14 cellular contexts compared by ENCODE assay signal in the genomic region with DNA sequence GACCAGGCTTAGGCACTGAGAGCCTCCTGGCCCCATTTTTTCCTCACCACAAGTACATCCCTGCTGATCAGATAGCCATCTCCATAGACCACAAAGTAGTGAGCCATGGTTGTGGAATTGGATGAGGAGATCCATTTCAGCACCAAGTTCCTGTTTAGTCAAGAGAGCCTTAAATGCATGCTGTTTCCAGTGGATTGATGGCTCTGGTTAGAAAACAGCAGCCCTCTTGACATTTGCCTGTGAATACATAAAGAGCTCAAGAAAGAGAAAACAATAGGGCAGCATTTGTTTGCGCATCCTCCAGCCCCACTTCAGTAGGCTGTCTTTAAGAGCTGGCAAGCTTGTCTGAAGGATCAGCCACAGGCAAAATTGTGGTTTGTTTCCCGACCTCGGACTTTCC.
A peak's percentile ranks its signal among the peaks of the same experiment; 100 is the strongest.
DNase-seq lines count a peak whose midpoint lies in the region; ATAC-seq, FAIRE-seq and TF ChIP-seq lines count a peak whose summit lies in the region.
"Had no signal": no experiment of that assay in that cellular context is flagged by ENCODE, and none has a peak within 500 bp of the region (broad histone marks: within the 10 kb centered on the region; RNA-seq: fewer than 3 reads in every experiment).

No MANE protein-coding gene starts in this region.

- H3K27ac Mint-ChIP-seq in progenitor cell of endocrine pancreas = no peak overlapping the region
- H3K27ac Mint-ChIP-seq: activated naive CD8-positive, alpha-beta T cell treated with anti-CD3 and anti-CD28 coated beads, Interleukin-2, amount 10 ng/mL, durations not matched to agents 7 days and 5 days; B cell; stimulated activated effector memory CD8-positive, alpha-beta T cell treated with anti-CD3 and anti-CD28 coated beads, Interleukin-12 subunit alpha, Interleukin-12 subunit beta, amount 100 ng/mL, for 72 hours had no signal

- no peaks in the 10 kb centered on the region for H3K9me3 Mint-ChIP-seq in progenitor cell of endocrine pancreas (ENCODE audit: low read depth)
- H3K9me3 Mint-ChIP-seq: activated naive CD8-positive, alpha-beta T cell treated with anti-CD3 and anti-CD28 coated beads, Interleukin-2, amount 10 ng/mL, durations not matched to agents 7 days and 5 days; stimulated activated effector memory CD8-positive, alpha-beta T cell treated with anti-CD3 and anti-CD28 coated beads, Interleukin-12 subunit alpha, Interleukin-12 subunit beta, amount 100 ng/mL, for 72 hours had no signal

- no peaks in the 10 kb centered on the region for H3F3A ChIP-seq in PC-3 (ENCODE audit: low read length, unreplicated experiment)

- CTCF ChIA-PET in BJ (lab: Yijun Ruan, JAX) (no interaction called here), PC-3 (lab: Charles Lee) (no interaction called here)

- H3K9me3 ChIP-seq in PC-3 (ENCODE audit: low read length) (no peaks in the 10 kb centered on the region), iPS-18a (ENCODE audit: control insufficient read depth, low read depth, low read length) (no peaks in the 10 kb centered on the region)

- H3K4me1 ChIP-seq in PC-3 (ENCODE audit: insufficient read depth, low read length) (no peaks in the 10 kb centered on the region), iPS-18a (ENCODE audit: control insufficient read depth, low read depth, low read length) (peaks cover 13% of the 10 kb centered on the region)

- no peak for TF ChIP-seq CTCF in BJ (IDR thresholded peaks at IDR 0.05; ENCODE audit: insufficient read depth, low read depth, low read length)
- TF ChIP-seq CTCF in PC-3 (conservative IDR thresholded peaks at IDR 0.05; ENCODE audit: low read depth, low read length) = no peak
- no peak for TF ChIP-seq CTCF in progenitor cell of endocrine pancreas (IDR thresholded peaks at IDR 0.05; ENCODE audit: unreplicated experiment)
- TF ChIP-seq CTCF in omental fat pad (IDR thresholded peaks at IDR 0.05) = no peak

- no peaks in the 10 kb centered on the region for H3K4me1 Mint-ChIP-seq in progenitor cell of endocrine pancreas (ENCODE audit: low read depth)
- H3K4me1 Mint-ChIP-seq: activated naive CD8-positive, alpha-beta T cell treated with anti-CD3 and anti-CD28 coated beads, Interleukin-2, amount 10 ng/mL, durations not matched to agents 7 days and 5 days; B cell; stimulated activated effector memory CD8-positive, alpha-beta T cell treated with anti-CD3 and anti-CD28 coated beads, Interleukin-12 subunit alpha, Interleukin-12 subunit beta, amount 100 ng/mL, for 72 hours had no signal

- no peaks in the 10 kb centered on the region for H3K36me3 Mint-ChIP-seq in progenitor cell of endocrine pancreas (ENCODE audit: insufficient read depth)
- H3K36me3 Mint-ChIP-seq: activated naive CD8-positive, alpha-beta T cell treated with anti-CD3 and anti-CD28 coated beads, Interleukin-2, amount 10 ng/mL, durations not matched to agents 7 days and 5 days; stimulated activated effector memory CD8-positive, alpha-beta T cell treated with anti-CD3 and anti-CD28 coated beads, Interleukin-12 subunit alpha, Interleukin-12 subunit beta, amount 100 ng/mL, for 72 hours had no signal

- ATAC-seq in PC-3 (no peak), omental fat pad (ENCODE audit: low FRiP score) (no peak)
- ATAC-seq: stimulated activated effector memory CD8-positive, alpha-beta T cell treated with anti-CD3 and anti-CD28 coated beads, Interleukin-12 subunit alpha, Interleukin-12 subunit beta, amount 100 ng/mL, for 72 hours had no signal

- intact Hi-C loops in PC-3 (cut with micrococcal nuclease) = no loop called here

- no peak overlapping the region for H2AFZ ChIP-seq in PC-3 (ENCODE audit: low read length)

- no peak overlapping the region for H3K9ac ChIP-seq in PC-3 (ENCODE audit: low read length)
- no peak overlapping the region for H3K9ac ChIP-seq in iPS-18a (ENCODE audit: low read length)

- H3K79me2 ChIP-seq in PC-3 (ENCODE audit: low read length) = no peaks in the 10 kb centered on the region

- POLR2A ChIA-PET in BJ (lab: Charles Lee) (no interaction called here), PC-3 (lab: Charles Lee; ENCODE audit: unreplicated experiment) (no interaction called here)

- FAIRE-seq in HTR-8/SVneo (lab: Jason Lieb, UNC) = no peak

- peak; percentile 66 for DNase-seq in BJ (ENCODE audit: low read depth)
- peak; percentile 2 for DNase-seq in HS-5 (ENCODE audit: low read depth)
- DNase-seq in PC-3 = peak; percentile 3
- no peak for DNase-seq in middle frontal gyrus (ENCODE audit: extremely low spot score, low spot score)
- no peak for DNase-seq in HTR-8/SVneo (ENCODE audit: insufficient read length, low spot score)
- no peak for DNase-seq in progenitor cell of endocrine pancreas (ENCODE audit: low spot score, unreplicated experiment)
- no peak for DNase-seq in omental fat pad (ENCODE audit: low spot score)
- DNase-seq: activated naive CD8-positive, alpha-beta T cell treated with anti-CD3 and anti-CD28 coated beads, Interleukin-2, amount 10 ng/mL, durations not matched to agents 7 days and 5 days; KBM-7; NCI-H446; stimulated activated CD4-positive, alpha-beta T cell treated with anti-CD3 and anti-CD28 coated beads, Interleukin-1b, Interleukin-23, amount 100 ng/mL, for 48 hours had no signal

- H3K4me3 Mint-ChIP-seq in progenitor cell of endocrine pancreas (ENCODE audit: low read depth) = no peak overlapping the region
- H3K4me3 Mint-ChIP-seq: activated naive CD8-positive, alpha-beta T cell treated with anti-CD3 and anti-CD28 coated beads, Interleukin-2, amount 10 ng/mL, durations not matched to agents 7 days and 5 days; B cell; stimulated activated effector memory CD8-positive, alpha-beta T cell treated with anti-CD3 and anti-CD28 coated beads, Interleukin-12 subunit alpha, Interleukin-12 subunit beta, amount 100 ng/mL, for 72 hours had no signal

- H3K36me3 ChIP-seq in BJ (ENCODE audit: control insufficient read depth, insufficient read depth, low read length) (no peaks in the 10 kb centered on the region), PC-3 (ENCODE audit: low read depth, low read length) (no peaks in the 10 kb centered on the region), iPS-18a (ENCODE audit: control insufficient read depth, low read depth, low read length) (no peaks in the 10 kb centered on the region)

- BruUV-seq in PC-3 (replicated peaks; lab: Mats Ljungman, UMichigan) = no TSS peak

- no peaks in the 10 kb centered on the region for H3K27me3 Mint-ChIP-seq in progenitor cell of endocrine pancreas

- no peak overlapping the region for H3K4me2 ChIP-seq in PC-3 (ENCODE audit: low read length)

- no peak overlapping the region for H3K4me3 ChIP-seq in BJ (ENCODE audit: low read depth, low read length)
- no peak overlapping the region for H3K4me3 ChIP-seq in PC-3 (ENCODE audit: low read length)
- peak overlapping the region; percentile 18 for H3K4me3 ChIP-seq in iPS-18a (ENCODE audit: low read length)

- H3K9me2 ChIP-seq in PC-3 (replicated peaks; ENCODE audit: low read length) = no peaks in the 10 kb centered on the region

- no peaks in the 10 kb centered on the region for H4K20me1 ChIP-seq in PC-3 (ENCODE audit: low read length)

- H3K27me3 ChIP-seq in BJ (ENCODE audit: control insufficient read depth, insufficient read depth, low read length) = no peaks in the 10 kb centered on the region
- peaks cover 41% of the 10 kb centered on the region for H3K27me3 ChIP-seq in PC-3 (ENCODE audit: low read length)
- no peaks in the 10 kb centered on the region for H3K27me3 ChIP-seq in iPS-18a (ENCODE audit: control insufficient read depth, insufficient read depth, low read length)

- H3K27ac ChIP-seq in PC-3 (ENCODE audit: low read length) (no peak overlapping the region), iPS-18a (ENCODE audit: low read length) (no peak overlapping the region)

Comparison
In these comparisons a context has a peak if more than half of its experiments do, and no peak if none do; other contexts are left out.
1. DNase-seq: peak in BJ (single experiment), HS-5 (single experiment) and PC-3 (single experiment); none in middle frontal gyrus (single experiment), HTR-8/SVneo (single experiment), progenitor cell of endocrine pancreas (single experiment) and omental fat pad (single experiment).